ENCODE assay signal across 8 cellular contexts in genomic region chr5:56540266-56540665, GRCh38.
"Had no signal": no experiment of that assay in that cellular context is flagged by ENCODE, and none has a peak within 500 bp of the region (broad histone marks: within the 10 kb centered on the region; RNA-seq: fewer than 3 reads in every experiment).

No MANE protein-coding gene starts in this region.

- H3K4me3 ChIP-seq: K562 had no signal

- H3K9me3 Mint-ChIP-seq: IgD-negative memory B cell had no signal

- H3K27ac ChIP-seq: HL-60 had no signal

- H3K4me3 Mint-ChIP-seq: IgD-negative memory B cell had no signal

- ATAC-seq: HepG2, K562 had no signal

- FAIRE-seq: HepG2, HTR-8/SVneo had no signal

- DNase-seq: IMR-90, KBM-7, KG1 had no signal
